In genomic region chr10:42654419-42654818, GRCh38 we compare ENCODE assay signal across 29 cellular contexts.
"Had no signal": no experiment of that assay in that cellular context is flagged by ENCODE, and none has a peak within 500 bp of the region (broad histone marks: within the 10 kb centered on the region; RNA-seq: fewer than 3 reads in every experiment).

No MANE protein-coding gene starts in this region.

- H3K27ac ChIP-seq: coronary artery, esophagus muscularis mucosa, foreskin keratinocyte, gastroesophageal sphincter, heart left ventricle, hepatocyte, neutrophil, prostate gland, right atrium auricular region, thyroid gland, upper lobe of left lung, uterus had no signal

- H3K4me1 ChIP-seq: esophagus muscularis mucosa, foreskin keratinocyte, gastroesophageal sphincter, heart left ventricle, prostate gland, right atrium auricular region, thyroid gland, uterus had no signal

- FAIRE-seq: endothelial cell of umbilical vein, kidney had no signal

- ATAC-seq: foreskin keratinocyte; gastroesophageal sphincter; heart left ventricle; left lobe of liver; mucosa of descending colon; natural killer cell treated with Interleukin-12 subunit alpha and Interleukin-12 subunit beta and Interleukin-15 and Interleukin-18, amount 100 ng/mL, for 72 hours; sciatic nerve; stimulated activated effector memory CD8-positive, alpha-beta T cell treated with anti-CD3 and anti-CD28 coated beads, Interleukin-12 subunit alpha, Interleukin-12 subunit beta, amount 100 ng/mL, for 72 hours had no signal

- H3K4me1 Mint-ChIP-seq: mesothelial cell of epicardium; naive B cell; neural crest cell; stimulated activated effector memory CD8-positive, alpha-beta T cell treated with anti-CD3 and anti-CD28 coated beads, Interleukin-12 subunit alpha, Interleukin-12 subunit beta, amount 100 ng/mL, for 72 hours had no signal

- H3K36me3 ChIP-seq: esophagus muscularis mucosa, gastroesophageal sphincter, heart left ventricle, neutrophil, prostate gland, right atrium auricular region, stomach, thyroid gland, upper lobe of left lung, uterus had no signal

- H3K36me3 Mint-ChIP-seq: mesothelial cell of epicardium; naive B cell; natural killer cell treated with Interleukin-12 subunit alpha and Interleukin-12 subunit beta and Interleukin-15 and Interleukin-18, amount 100 ng/mL, for 72 hours; stimulated activated effector memory CD8-positive, alpha-beta T cell treated with anti-CD3 and anti-CD28 coated beads, Interleukin-12 subunit alpha, Interleukin-12 subunit beta, amount 100 ng/mL, for 72 hours had no signal

- H3K4me3 ChIP-seq: coronary artery, esophagus muscularis mucosa, gastroesophageal sphincter, heart left ventricle, hepatocyte, mucosa of descending colon, prostate gland, right atrium auricular region, stomach, thyroid gland, upper lobe of left lung, uterus had no signal

- H3K9me3 ChIP-seq: esophagus muscularis mucosa, gastroesophageal sphincter, heart left ventricle, mucosa of descending colon, neutrophil, prostate gland, right atrium auricular region, stomach, thyroid gland, upper lobe of left lung, uterus had no signal

- H3K27ac Mint-ChIP-seq: mesothelial cell of epicardium; naive B cell; natural killer cell treated with Interleukin-12 subunit alpha and Interleukin-12 subunit beta and Interleukin-15 and Interleukin-18, amount 100 ng/mL, for 72 hours; stimulated activated effector memory CD8-positive, alpha-beta T cell treated with anti-CD3 and anti-CD28 coated beads, Interleukin-12 subunit alpha, Interleukin-12 subunit beta, amount 100 ng/mL, for 72 hours had no signal

- H3K4me3 Mint-ChIP-seq: mesothelial cell of epicardium; naive B cell; natural killer cell treated with Interleukin-12 subunit alpha and Interleukin-12 subunit beta and Interleukin-15 and Interleukin-18, amount 100 ng/mL, for 72 hours; neural crest cell; stimulated activated effector memory CD8-positive, alpha-beta T cell treated with anti-CD3 and anti-CD28 coated beads, Interleukin-12 subunit alpha, Interleukin-12 subunit beta, amount 100 ng/mL, for 72 hours had no signal

- DNase-seq: dermis blood vessel endothelial cell; effector memory CD4-positive, alpha-beta T cell; foreskin keratinocyte; heart left ventricle; kidney; mesenchymal stem cell; mucosa of descending colon; naive B cell; stimulated activated CD4-positive, alpha-beta T cell treated with anti-CD3 and anti-CD28 coated beads, Interleukin-2, amount 100 ng/mL, for 24 hours; stimulated activated CD4-positive, alpha-beta T cell treated with anti-CD3 and anti-CD28 coated beads, Interleukin-4, amount 100 ng/mL, for 24 hours; stimulated activated naive CD4-positive, alpha-beta T cell treated with Interleukin-2 at 50 U/mL for 16 hours; stomach; thyroid gland; upper lobe of left lung; uterus had no signal

- H3K9me3 Mint-ChIP-seq: natural killer cell treated with Interleukin-12 subunit alpha and Interleukin-12 subunit beta and Interleukin-15 and Interleukin-18, amount 100 ng/mL, for 72 hours; stimulated activated effector memory CD8-positive, alpha-beta T cell treated with anti-CD3 and anti-CD28 coated beads, Interleukin-12 subunit alpha, Interleukin-12 subunit beta, amount 100 ng/mL, for 72 hours had no signal

- H3K27me3 ChIP-seq: esophagus muscularis mucosa, foreskin keratinocyte, gastroesophageal sphincter, hepatocyte, neutrophil, right atrium auricular region, stomach, thyroid gland, upper lobe of left lung, uterus had no signal
